15 cellular contexts compared by ENCODE assay signal in genomic region chr2:160910681-160911080, GRCh38.
A peak's percentile ranks its signal among the peaks of the same experiment; 100 is the strongest.
DNase-seq lines count a peak whose midpoint lies in the region; ATAC-seq and TF ChIP-seq lines count a peak whose summit lies in the region.
"Had no signal": no experiment of that assay in that cellular context is flagged by ENCODE, and none has a peak within 500 bp of the region (broad histone marks: within the 10 kb centered on the region; RNA-seq: fewer than 3 reads in every experiment).

No MANE protein-coding gene starts in this region.

- H3K4me3 ChIP-seq in BJ (ENCODE audit: low read depth, low read length) (no peak overlapping the region), foreskin fibroblast (ENCODE audit: low read depth in 1 of 2, low read length in 2 of 2) (no peak overlapping the region)
- H3K4me3 ChIP-seq: GM12878, testis had no signal

- no peaks in the 10 kb centered on the region for H3K36me3 Mint-ChIP-seq in osteocyte (ENCODE audit: unreplicated experiment)
- no peaks in the 10 kb centered on the region for H3K36me3 Mint-ChIP-seq in activated CD4-positive, alpha-beta T cell treated with anti-CD3 and anti-CD28 coated beads, Interleukin-2, amount 10 ng/mL, durations not matched to agents 24 days and 14 days (ENCODE audit: low read depth)

- POLR2A ChIA-PET in BJ (lab: Charles Lee), result interaction anchor here (0.6 to 0.7 kb wide), 2 partner anchors 163 to 211 kb away, joined by 4 to 8 read pairs; no protein-coding TSS in a partner anchor

- H3K36me3 ChIP-seq in BJ (ENCODE audit: control insufficient read depth, insufficient read depth, low read length), result no peaks in the 10 kb centered on the region

- ATAC-seq in GM19395 (IDR thresholded peaks at IDR 0.05; ENCODE audit: unreplicated experiment), result no peak
- ATAC-seq: GM12878 had no signal

- no peaks in the 10 kb centered on the region for H3K27me3 Mint-ChIP-seq in osteocyte (ENCODE audit: unreplicated experiment)
- H3K27me3 Mint-ChIP-seq in activated CD4-positive, alpha-beta T cell treated with anti-CD3 and anti-CD28 coated beads, Interleukin-2, amount 10 ng/mL, durations not matched to agents 24 days and 14 days, result peaks cover 4% of the 10 kb centered on the region

- no peak overlapping the region for H3K4me3 Mint-ChIP-seq in osteocyte (ENCODE audit: unreplicated experiment)
- H3K4me3 Mint-ChIP-seq in activated CD4-positive, alpha-beta T cell treated with anti-CD3 and anti-CD28 coated beads, Interleukin-2, amount 10 ng/mL, durations not matched to agents 24 days and 14 days, result no peak overlapping the region
- H3K4me3 Mint-ChIP-seq: neural crest cell had no signal

- H3K4me1 Mint-ChIP-seq in osteocyte (ENCODE audit: unreplicated experiment), result peaks cover 43% of the 10 kb centered on the region
- H3K4me1 Mint-ChIP-seq in activated CD4-positive, alpha-beta T cell treated with anti-CD3 and anti-CD28 coated beads, Interleukin-2, amount 10 ng/mL, durations not matched to agents 24 days and 14 days, result peaks cover 1% of the 10 kb centered on the region

- no peaks in the 10 kb centered on the region for H3K27me3 ChIP-seq in BJ (ENCODE audit: control insufficient read depth, insufficient read depth, low read length)
- H3K27me3 ChIP-seq: testis had no signal

- CTCF ChIA-PET in BJ (lab: Yijun Ruan, JAX), result interaction anchor here (0.6 to 1.0 kb wide), 3 partner anchors 10 to 328 kb away, joined by 3 read pairs; no protein-coding TSS in a partner anchor

- TF ChIP-seq CTCF in BJ (IDR thresholded peaks at IDR 0.05; ENCODE audit: insufficient read depth, low read depth, low read length) (no peak), foreskin fibroblast (IDR thresholded peaks at IDR 0.05; ENCODE audit: low read depth, low read length) (no peak), osteocyte (IDR thresholded peaks at IDR 0.05) (no peak)

- intact Hi-C loops in activated CD4-positive, alpha-beta T cell treated with anti-CD3 and anti-CD28 coated beads, Interleukin-2, amount 10 ng/mL, durations not matched to agents 24 days and 14 days (cut with micrococcal nuclease), result no loop called here

- DNase-seq in BJ (ENCODE audit: low read depth), result peak; percentile 91
- peak; percentile 57 for DNase-seq in amniotic stem cell (lab: John Stamatoyannopoulos, UW)
- DNase-seq in foreskin fibroblast, result peak; percentile 71 to 86
- no peak for DNase-seq in osteocyte (ENCODE audit: extremely low spot score, unreplicated experiment)
- no peak for DNase-seq in cerebellum (ENCODE audit: low spot score)
- DNase-seq in NOMO-1 (lab: John Stamatoyannopoulos, UW; ENCODE audit: unreplicated experiment in 2 of 2), result no peak
- DNase-seq in activated CD4-positive, alpha-beta T cell treated with anti-CD3 and anti-CD28 coated beads, Interleukin-2, amount 10 ng/mL, durations not matched to agents 24 days and 14 days, result no peak
- DNase-seq: activated CD4-positive, CD25-positive, alpha-beta regulatory T cell; MM.1S; NCI-H524; testis had no signal

- no peaks in the 10 kb centered on the region for H3K9me3 Mint-ChIP-seq in osteocyte (ENCODE audit: unreplicated experiment)
- H3K9me3 Mint-ChIP-seq in activated CD4-positive, alpha-beta T cell treated with anti-CD3 and anti-CD28 coated beads, Interleukin-2, amount 10 ng/mL, durations not matched to agents 24 days and 14 days, result no peaks in the 10 kb centered on the region
- H3K9me3 Mint-ChIP-seq: activated T-helper 2 cell treated with anti-CD3 and anti-CD28 coated beads, Interferon-gamma antibody, Interleukin-2, Interleukin-4, amounts not matched to agents 10 μg/mL and 5 μg/mL and 100 μg/mL, durations not matched to agents 14 hours and 24 hours and 36 hours; neural crest cell had no signal

- peak overlapping the region; percentile 90 for H3K27ac Mint-ChIP-seq in osteocyte (ENCODE audit: unreplicated experiment)
- H3K27ac Mint-ChIP-seq in activated CD4-positive, alpha-beta T cell treated with anti-CD3 and anti-CD28 coated beads, Interleukin-2, amount 10 ng/mL, durations not matched to agents 24 days and 14 days, result no peak overlapping the region
- H3K27ac Mint-ChIP-seq: activated T-helper 2 cell treated with anti-CD3 and anti-CD28 coated beads, Interferon-gamma antibody, Interleukin-2, Interleukin-4, amounts not matched to agents 10 μg/mL and 5 μg/mL and 100 μg/mL, durations not matched to agents 14 hours and 24 hours and 36 hours had no signal

Comparison
In these comparisons a context has a peak if more than half of its experiments do, and no peak if none do; other contexts are left out.
1. DNase-seq: peak in BJ (single experiment), amniotic stem cell (single experiment) and foreskin fibroblast (2 of 2); none in osteocyte (single experiment), cerebellum (single experiment), NOMO-1 (0 of 2) and activated CD4-positive, alpha-beta T cell treated with anti-CD3 and anti-CD28 coated beads, Interleukin-2, amount 10 ng/mL, durations not matched to agents 24 days and 14 days (single experiment).